ENCODE assay signal across 9 cellular contexts in genomic region chr1:107135466-107135865, GRCh38. TPM values are rescaled to one million over a fixed set of nuclear protein-coding genes. Genes with fewer than 3 reads are reported as not detected.
A peak's percentile ranks its signal among the peaks of the same experiment; 100 is the strongest.
DNase-seq lines count a peak whose midpoint lies in the region; ATAC-seq, FAIRE-seq and TF ChIP-seq lines count a peak whose summit lies in the region.
"Had no signal": no experiment of that assay in that cellular context is flagged by ENCODE, and none has a peak within 500 bp of the region (broad histone marks: within the 10 kb centered on the region; RNA-seq: fewer than 3 reads in every experiment).

No MANE protein-coding gene starts in this region.

- H3K4me2 ChIP-seq in OCI-LY7 (ENCODE audit: low read length), result no peak overlapping the region
- no peak overlapping the region for H3K4me2 ChIP-seq in endothelial cell of umbilical vein (ENCODE audit: insufficient read depth, low read length)

- H3K36me3 Mint-ChIP-seq in activated naive CD8-positive, alpha-beta T cell treated with anti-CD3 and anti-CD28 coated beads, Interleukin-2, amount 50 U/mL, for 24 hours (ENCODE audit: low read depth), result no peaks in the 10 kb centered on the region
- H3K36me3 Mint-ChIP-seq in activated naive CD8-positive, alpha-beta T cell treated with anti-CD3 and anti-CD28 coated beads for 36 hours, result no peaks in the 10 kb centered on the region
- peaks cover 0 to 4% (median 0%) of the 10 kb centered on the region in 3 donors for H3K36me3 Mint-ChIP-seq in immature natural killer cell
- H3K36me3 Mint-ChIP-seq: activated naive CD8-positive, alpha-beta T cell had no signal

- H4K20me1 ChIP-seq in OCI-LY7 (ENCODE audit: insufficient read depth, low read length) (no peaks in the 10 kb centered on the region), endothelial cell of umbilical vein (replicated peaks; ENCODE audit: control insufficient read depth, extremely low read depth, insufficient read depth, low read length) (no peaks in the 10 kb centered on the region)

- CTCF ChIA-PET in OCI-LY7 (lab: Charles Lee; ENCODE audit: unreplicated experiment), result no interaction called here
- CTCF ChIA-PET in endothelial cell of umbilical vein (lab: Charles Lee), result interaction anchor here (0.7 kb wide), 1 partner anchor 8 kb away, joined by 3 read pairs; no protein-coding TSS in a partner anchor

- peaks cover 47% of the 10 kb centered on the region for H3K4me1 ChIP-seq in OCI-LY7 (ENCODE audit: insufficient read depth, low read length, poor library complexity, severe bottlenecking)
- H3K4me1 ChIP-seq in endothelial cell of umbilical vein (ENCODE audit: control insufficient read depth, extremely low read depth, insufficient read depth, low read length), result no peaks in the 10 kb centered on the region

- TF ChIP-seq CTCF in OCI-LY7 (conservative IDR thresholded peaks at IDR 0.05; ENCODE audit: low read length), result no peak
- no peak for TF ChIP-seq CTCF in endothelial cell of umbilical vein (IDR thresholded peaks at IDR 0.05; ENCODE audit: extremely low read depth in 1 of 2, insufficient read depth in 1 of 2, low read depth in 1 of 2, low read length in 2 of 2)

- DNase-seq in activated naive CD8-positive, alpha-beta T cell treated with anti-CD3 and anti-CD28 coated beads, Interleukin-2, amount 50 U/mL, for 24 hours, result peak; percentile 35
- no peak for DNase-seq in activated naive CD8-positive, alpha-beta T cell treated with anti-CD3 and anti-CD28 coated beads for 36 hours
- DNase-seq in OCI-LY7 (ENCODE audit: low spot score) (peak; percentile 73), endothelial cell of umbilical vein (ENCODE audit: low read depth, low spot score) (peak; percentile 1), immature natural killer cell (no peak), activated gamma-delta T cell (lab: John Stamatoyannopoulos, UW) (no peak)
- DNase-seq in stimulated activated CD8-positive, alpha-beta memory T cell treated with anti-CD3 and anti-CD28 coated beads, Interleukin-4, amount 100 ng/mL, for 48 hours, result peak; percentile 36

- no peaks in the 10 kb centered on the region for H3K9me1 ChIP-seq in endothelial cell of umbilical vein (replicated peaks; ENCODE audit: control insufficient read depth, extremely low read depth, insufficient read depth, low read length)

- dilution Hi-C loops in endothelial cell of umbilical vein (cut with MboI; ENCODE audit: extremely low pct_ligation_motif_present, low sequenced_read_pairs), result no loop called here

- intact Hi-C loops in OCI-LY7 (cut with micrococcal nuclease; ENCODE audit: unreplicated experiment), result no loop called here
- intact Hi-C loops in endothelial cell of umbilical vein (cut with micrococcal nuclease), result no loop called here

- H3K9ac ChIP-seq in endothelial cell of umbilical vein (replicated peaks; ENCODE audit: extremely low read depth, insufficient read depth, low read length), result no peak overlapping the region

- H3K4me3 ChIP-seq in OCI-LY7 (ENCODE audit: low read depth, low read length, poor library complexity, severe bottlenecking) (no peak overlapping the region), endothelial cell of umbilical vein (replicated peaks in 1 of 3; ENCODE audit: insufficient read depth in 1 of 3, low read depth in 1 of 3, low read length in 3 of 3) (no peak overlapping the region)

- ATAC-seq in activated naive CD8-positive, alpha-beta T cell treated with anti-CD3 and anti-CD28 coated beads, Interleukin-2, amount 50 U/mL, for 24 hours, result no peak
- ATAC-seq in GM21381 (IDR thresholded peaks at IDR 0.05; ENCODE audit: unreplicated experiment), result no peak

- peaks cover 32% of the 10 kb centered on the region for H3K27me3 Mint-ChIP-seq in activated naive CD8-positive, alpha-beta T cell treated with anti-CD3 and anti-CD28 coated beads, Interleukin-2, amount 50 U/mL, for 24 hours
- H3K27me3 Mint-ChIP-seq in activated naive CD8-positive, alpha-beta T cell treated with anti-CD3 and anti-CD28 coated beads for 36 hours, result peaks cover 49% of the 10 kb centered on the region
- peaks cover 7 to 18% (median 17%) of the 10 kb centered on the region in 3 donors for H3K27me3 Mint-ChIP-seq in immature natural killer cell (ENCODE audit: low read depth in 3 of 3)

- no peaks in the 10 kb centered on the region for H3K9me3 ChIP-seq in OCI-LY7 (ENCODE audit: low read length)
- H3K9me3 ChIP-seq in endothelial cell of umbilical vein (replicated peaks; ENCODE audit: control insufficient read depth, insufficient read depth, low read length), result no peaks in the 10 kb centered on the region

- H3K27me3 ChIP-seq in endothelial cell of umbilical vein (ENCODE audit: control insufficient read depth in 2 of 2, insufficient read depth in 2 of 2, low read length in 2 of 2), result peaks cover 9 to 10% of the 10 kb centered on the region in 2 experiments

- no peak overlapping the region for H3K27ac Mint-ChIP-seq in activated naive CD8-positive, alpha-beta T cell treated with anti-CD3 and anti-CD28 coated beads, Interleukin-2, amount 50 U/mL, for 24 hours
- no peak overlapping the region for H3K27ac Mint-ChIP-seq in activated naive CD8-positive, alpha-beta T cell treated with anti-CD3 and anti-CD28 coated beads for 36 hours
- no peak overlapping the region for H3K27ac Mint-ChIP-seq in immature natural killer cell
- H3K27ac Mint-ChIP-seq: activated naive CD8-positive, alpha-beta T cell had no signal

- no peaks in the 10 kb centered on the region for H3K36me3 ChIP-seq in OCI-LY7 (ENCODE audit: insufficient read depth, low read length)
- H3K36me3 ChIP-seq in endothelial cell of umbilical vein (ENCODE audit: control insufficient read depth in 2 of 2, extremely low read depth in 1 of 2, insufficient read depth in 2 of 2, low read length in 2 of 2), result no peaks in the 10 kb centered on the region

- H3K4me1 Mint-ChIP-seq in activated naive CD8-positive, alpha-beta T cell treated with anti-CD3 and anti-CD28 coated beads, Interleukin-2, amount 50 U/mL, for 24 hours, result peaks cover 6% of the 10 kb centered on the region
- H3K4me1 Mint-ChIP-seq in activated naive CD8-positive, alpha-beta T cell treated with anti-CD3 and anti-CD28 coated beads for 36 hours, result peaks cover 24% of the 10 kb centered on the region
- H3K4me1 Mint-ChIP-seq in immature natural killer cell, result peaks cover 2 to 5% of the 10 kb centered on the region in 2 donors

- no peaks in the 10 kb centered on the region for H3K9me2 ChIP-seq in OCI-LY7 (ENCODE audit: insufficient read depth, low read length)

- H3K79me2 ChIP-seq in OCI-LY7 (ENCODE audit: insufficient read depth, low read depth, low read length), result no peaks in the 10 kb centered on the region
- no peaks in the 10 kb centered on the region for H3K79me2 ChIP-seq in endothelial cell of umbilical vein (ENCODE audit: control insufficient read depth, insufficient read depth, low read length)

- H3K27ac ChIP-seq in OCI-LY7 (ENCODE audit: low read depth, low read length, poor library complexity, severe bottlenecking) (no peak overlapping the region), endothelial cell of umbilical vein (ENCODE audit: insufficient read depth, low read depth, low read length) (no peak overlapping the region)

- no peak overlapping the region for H2AFZ ChIP-seq in OCI-LY7 (ENCODE audit: low read length)
- no peak overlapping the region for H2AFZ ChIP-seq in endothelial cell of umbilical vein (ENCODE audit: low read depth, low read length)

- H3K9me3 Mint-ChIP-seq in activated naive CD8-positive, alpha-beta T cell treated with anti-CD3 and anti-CD28 coated beads, Interleukin-2, amount 50 U/mL, for 24 hours, result no peaks in the 10 kb centered on the region
- no peaks in the 10 kb centered on the region for H3K9me3 Mint-ChIP-seq in activated naive CD8-positive, alpha-beta T cell treated with anti-CD3 and anti-CD28 coated beads for 36 hours
- H3K9me3 Mint-ChIP-seq in immature natural killer cell, result peaks cover 0 to 9% (median 2%) of the 10 kb centered on the region in 6 donors

- H3K4me3 Mint-ChIP-seq in activated naive CD8-positive, alpha-beta T cell treated with anti-CD3 and anti-CD28 coated beads, Interleukin-2, amount 50 U/mL, for 24 hours, result no peak overlapping the region
- H3K4me3 Mint-ChIP-seq in activated naive CD8-positive, alpha-beta T cell treated with anti-CD3 and anti-CD28 coated beads for 36 hours, result no peak overlapping the region
- H3K4me3 Mint-ChIP-seq in immature natural killer cell, result no peak overlapping the region
- H3K4me3 Mint-ChIP-seq: activated naive CD8-positive, alpha-beta T cell had no signal

- no peak for TF ChIP-seq POLR2A in endothelial cell of umbilical vein (IDR thresholded peaks at IDR 0.05; ENCODE audit: low read depth, low read length)

- POLR2A ChIA-PET in OCI-LY7 (lab: Charles Lee), result interaction anchor here (0.8 to 1.5 kb wide), 4 partner anchors 10 to 161 kb away, joined by 3 to 7 read pairs (median 4); partner anchors contain the start of gene PRMT6
- POLR2A ChIA-PET in endothelial cell of umbilical vein (lab: Charles Lee), result no interaction called here

- FAIRE-seq in endothelial cell of umbilical vein (lab: Jason Lieb, UNC), result no peak

- BruUV-seq in OCI-LY7 (replicated peaks; lab: Mats Ljungman, UMichigan), result no TSS peak
- no TSS peak for BruUV-seq in endothelial cell of umbilical vein (replicated peaks; lab: Mats Ljungman, UMichigan)

TF ChIP-seq in endothelial cell of umbilical vein, 7 proteins besides CTCF, POLR2A, EP300 and RAD21 (continues in another document):
- TF ChIP-seq JUN (IDR thresholded peaks at IDR 0.05; ENCODE audit: borderline replicate concordance, insufficient read depth, insufficient read length, low read depth), result no peak
- no peak for TF ChIP-seq POLR2AphosphoS5 (IDR thresholded peaks at IDR 0.05; ENCODE audit: insufficient read depth, low read depth, low read length)
- no peak for TF ChIP-seq MAX (IDR thresholded peaks at IDR 0.05; ENCODE audit: insufficient read depth, insufficient read length)
- TF ChIP-seq FOS (IDR thresholded peaks at IDR 0.05; ENCODE audit: borderline replicate concordance, insufficient read depth, low read length), result no peak
- no peak for TF ChIP-seq EZH2 (IDR thresholded peaks at IDR 0.05; ENCODE audit: borderline replicate concordance, low read depth, low read length, severe bottlenecking)

RNA-seq across cellular contexts. Expression of gene NTNG1, which starts 5.4 kb away (rescaled TPM):
- 1 to 10 TPM; 1.6 to 1.9 TPM for total RNA-seq in activated naive CD8-positive, alpha-beta T cell treated with anti-CD3 and anti-CD28 coated beads for 36 hours
- total RNA-seq in OCI-LY7 (2014; rRNA removed; shearing (Covaris generic)), result 2.3 and 5.7 TPM in 2 replicates
- 5.9 and 6.2 TPM in 2 replicates for total RNA-seq in OCI-LY7 (2022)
- not detected in 2 replicates for total RNA-seq in endothelial cell of umbilical vein
- not detected in 2 replicates for polyA plus RNA-seq in endothelial cell of umbilical vein
- polyA plus RNA-seq in endothelial cell of umbilical vein (2011; cell fraction: cytosol; rRNA removed), result not detected in 2 replicates
- polyA plus RNA-seq in endothelial cell of umbilical vein (2011; cell fraction: nucleus; rRNA removed), result not detected in 2 replicates
- 0.14 and 0.19 TPM in 2 replicates for polyA plus RNA-seq in endothelial cell of umbilical vein (2012)
- not detected in 2 replicates for polyA minus RNA-seq in endothelial cell of umbilical vein
- not detected for polyA minus RNA-seq in endothelial cell of umbilical vein (2011; cell fraction: cytosol; rRNA and poly(A)+ RNA removed)
- not detected in 2 replicates for polyA minus RNA-seq in endothelial cell of umbilical vein (2011; cell fraction: nucleus; rRNA and poly(A)+ RNA removed)
- polyA plus RNA-seq in immature natural killer cell, result not detected

Comparison
In these comparisons a context has a peak if more than half of its experiments do, and no peak if none do; other contexts are left out.
1. DNase-seq: peak in activated naive CD8-positive, alpha-beta T cell treated with anti-CD3 and anti-CD28 coated beads, Interleukin-2, amount 50 U/mL, for 24 hours (single experiment), OCI-LY7 (single experiment), endothelial cell of umbilical vein (single experiment) and stimulated activated CD8-positive, alpha-beta memory T cell treated with anti-CD3 and anti-CD28 coated beads, Interleukin-4, amount 100 ng/mL, for 48 hours (single experiment); none in activated naive CD8-positive, alpha-beta T cell treated with anti-CD3 and anti-CD28 coated beads for 36 hours (single experiment), immature natural killer cell (0 of 3) and activated gamma-delta T cell (single experiment).